24 cellular contexts compared by ENCODE assay signal in the genomic region with DNA sequence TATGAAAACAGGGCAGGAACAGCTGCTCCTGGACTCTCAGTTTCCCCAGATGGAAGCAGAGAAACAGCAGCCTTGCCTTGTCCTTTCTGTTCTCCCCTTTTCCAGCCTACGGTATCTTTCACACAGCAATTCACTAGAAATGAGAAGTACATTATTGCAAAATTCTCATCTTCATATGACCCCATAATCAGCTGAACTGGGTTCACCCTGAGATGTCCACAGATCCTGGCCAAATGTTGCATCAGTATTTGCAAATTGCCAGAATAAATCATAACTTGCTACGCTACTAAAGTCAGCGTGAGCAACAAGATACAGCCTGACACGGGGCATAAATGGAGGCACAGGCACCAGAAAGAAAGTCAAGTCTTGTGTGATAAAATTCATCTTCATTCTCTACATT. TPM values are rescaled to one million over a fixed set of nuclear protein-coding genes. Genes with fewer than 3 reads are reported as not detected.
"Had no signal": no experiment of that assay in that cellular context is flagged by ENCODE, and none has a peak within 500 bp of the region (broad histone marks: within the 10 kb centered on the region; RNA-seq: fewer than 3 reads in every experiment).

No MANE protein-coding gene starts in this region.

- H3K27ac Mint-ChIP-seq: activated B cell treated with CpG ODN at 0.5 μM for 24 hours; activated CD4-positive, alpha-beta memory T cell treated with anti-CD3 and anti-CD28 coated beads for 36 hours; activated CD8-positive, alpha-beta memory T cell treated with anti-CD3 and anti-CD28 coated beads, Interleukin-2, amount 10 ng/mL, durations not matched to agents 7 days and 5 days; activated T-helper 2 cell treated with anti-CD3 and anti-CD28 coated beads, Interferon-gamma antibody, Interleukin-2, Interleukin-4, amounts not matched to agents 10 μg/mL and 5 μg/mL and 100 μg/mL, durations not matched to agents 14 hours and 24 hours and 36 hours; effector memory CD8-positive, alpha-beta T cell; nephron; stimulated activated memory B cell treated with anti-CD40 and anti-IgM and Interleukin-4, amounts not matched to agents 10 μg/mL and 1 μg/mL and 100 μg/mL, for 72 hours; type B pancreatic cell had no signal

- ATAC-seq: activated CD8-positive, alpha-beta memory T cell treated with anti-CD3 and anti-CD28 coated beads, Interleukin-2, amount 10 ng/mL, durations not matched to agents 7 days and 5 days; body of pancreas; effector memory CD8-positive, alpha-beta T cell; foreskin keratinocyte; left cardiac atrium; sciatic nerve; stimulated activated memory B cell treated with anti-CD40 and anti-IgM and Interleukin-4, amounts not matched to agents 10 μg/mL and 1 μg/mL and 100 μg/mL, for 72 hours had no signal

- H3K27ac ChIP-seq: body of pancreas, esophagus squamous epithelium, foreskin keratinocyte, testis had no signal

- H3K36me3 Mint-ChIP-seq: activated CD4-positive, alpha-beta memory T cell treated with anti-CD3 and anti-CD28 coated beads for 36 hours; activated CD8-positive, alpha-beta memory T cell treated with anti-CD3 and anti-CD28 coated beads, Interleukin-2, amount 10 ng/mL, durations not matched to agents 7 days and 5 days; stimulated activated memory B cell treated with anti-CD40 and anti-IgM and Interleukin-4, amounts not matched to agents 10 μg/mL and 1 μg/mL and 100 μg/mL, for 72 hours; type B pancreatic cell had no signal

- DNase-seq: activated B cell treated with CpG ODN at 0.5 μM for 24 hours; activated CD4-positive, alpha-beta memory T cell treated with anti-CD3 and anti-CD28 coated beads for 36 hours; activated CD4-positive, alpha-beta T cell treated with anti-CD3 and anti-CD28 coated beads for 4 hours; activated CD8-positive, alpha-beta memory T cell treated with anti-CD3 and anti-CD28 coated beads, Interleukin-2, amount 10 ng/mL, durations not matched to agents 7 days and 5 days; activated naive CD4-positive, alpha-beta T cell treated with Interleukin-2 at 50 U/mL for 16 hours; activated T-cell treated with anti-CD3 and anti-CD28 coated beads, Interleukin-2, amount 50 U/mL, for 1 hour; effector memory CD8-positive, alpha-beta T cell; esophagus squamous epithelium; foreskin keratinocyte; hippocampal formation; left cardiac atrium; nucleus accumbens; stimulated activated CD4-positive, alpha-beta T cell treated with anti-CD3 and anti-CD28 coated beads, Interleukin-4, amount 100 ng/mL, for 4 hours; testis had no signal

- H3K4me3 Mint-ChIP-seq: activated B cell treated with CpG ODN at 0.5 μM for 24 hours; activated CD4-positive, alpha-beta memory T cell treated with anti-CD3 and anti-CD28 coated beads for 36 hours; activated CD8-positive, alpha-beta memory T cell treated with anti-CD3 and anti-CD28 coated beads, Interleukin-2, amount 10 ng/mL, durations not matched to agents 7 days and 5 days; effector memory CD8-positive, alpha-beta T cell; nephron; stimulated activated memory B cell treated with anti-CD40 and anti-IgM and Interleukin-4, amounts not matched to agents 10 μg/mL and 1 μg/mL and 100 μg/mL, for 72 hours; type B pancreatic cell had no signal

- H3K4me1 ChIP-seq: body of pancreas, esophagus squamous epithelium, foreskin keratinocyte, testis had no signal

- FAIRE-seq: islet of Langerhans had no signal

- H3K4me3 ChIP-seq: body of pancreas, esophagus squamous epithelium, testis had no signal

- H3K9me3 ChIP-seq: body of pancreas, esophagus squamous epithelium, testis had no signal

- H3K4me1 Mint-ChIP-seq: activated B cell treated with CpG ODN at 0.5 μM for 24 hours; activated CD8-positive, alpha-beta memory T cell treated with anti-CD3 and anti-CD28 coated beads, Interleukin-2, amount 10 ng/mL, durations not matched to agents 7 days and 5 days; nephron; stimulated activated memory B cell treated with anti-CD40 and anti-IgM and Interleukin-4, amounts not matched to agents 10 μg/mL and 1 μg/mL and 100 μg/mL, for 72 hours had no signal

- H3K9me3 Mint-ChIP-seq: activated CD4-positive, alpha-beta memory T cell treated with anti-CD3 and anti-CD28 coated beads for 36 hours; activated T-helper 2 cell treated with anti-CD3 and anti-CD28 coated beads, Interferon-gamma antibody, Interleukin-2, Interleukin-4, amounts not matched to agents 10 μg/mL and 5 μg/mL and 100 μg/mL, durations not matched to agents 14 hours and 24 hours and 36 hours; effector memory CD8-positive, alpha-beta T cell; nephron; type B pancreatic cell had no signal

- H3K36me3 ChIP-seq: esophagus squamous epithelium had no signal

- H3K27me3 ChIP-seq: body of pancreas, foreskin keratinocyte, testis had no signal

- H3K27me3 Mint-ChIP-seq: activated CD8-positive, alpha-beta memory T cell treated with anti-CD3 and anti-CD28 coated beads, Interleukin-2, amount 10 ng/mL, durations not matched to agents 7 days and 5 days had no signal

RNA-seq across cellular contexts. Expression of gene VSTM1, which starts 16.1 kb away (rescaled TPM):
- total RNA-seq: activated B cell treated with CpG ODN at 0.5 μM for 24 hours; activated CD4-positive, alpha-beta memory T cell treated with anti-CD3 and anti-CD28 coated beads for 36 hours; activated CD8-positive, alpha-beta memory T cell treated with anti-CD3 and anti-CD28 coated beads, Interleukin-2, amount 10 ng/mL, durations not matched to agents 7 days and 5 days; activated T-helper 2 cell treated with anti-CD3 and anti-CD28 coated beads, Interferon-gamma antibody, Interleukin-2, Interleukin-4, amounts not matched to agents 10 μg/mL and 5 μg/mL and 100 μg/mL, durations not matched to agents 14 hours and 24 hours and 36 hours; body of pancreas; cardiac septum; dermis microvascular lymphatic vessel endothelial cell; esophagus squamous epithelium; foreskin keratinocyte; lower leg skin; testis had no signal
- polyA plus RNA-seq: foreskin keratinocyte had no signal

RNA-seq across cellular contexts. Expression of gene TARM1, which starts 33.5 kb away (rescaled TPM):
- total RNA-seq: activated B cell treated with CpG ODN at 0.5 μM for 24 hours; activated CD4-positive, alpha-beta memory T cell treated with anti-CD3 and anti-CD28 coated beads for 36 hours; activated CD8-positive, alpha-beta memory T cell treated with anti-CD3 and anti-CD28 coated beads, Interleukin-2, amount 10 ng/mL, durations not matched to agents 7 days and 5 days; activated T-helper 2 cell treated with anti-CD3 and anti-CD28 coated beads, Interferon-gamma antibody, Interleukin-2, Interleukin-4, amounts not matched to agents 10 μg/mL and 5 μg/mL and 100 μg/mL, durations not matched to agents 14 hours and 24 hours and 36 hours; body of pancreas; cardiac septum; dermis microvascular lymphatic vessel endothelial cell; esophagus squamous epithelium; foreskin keratinocyte; left cardiac atrium; lower leg skin; sciatic nerve had no signal
- polyA plus RNA-seq: foreskin keratinocyte had no signal

RNA-seq across cellular contexts. Expression of gene OSCAR, which starts 53.0 kb away (rescaled TPM):
- total RNA-seq: dermis microvascular lymphatic vessel endothelial cell had no signal

RNA-seq across cellular contexts. Expression of gene CACNG6, which starts 56.2 kb away (rescaled TPM):
- total RNA-seq: activated B cell treated with CpG ODN at 0.5 μM for 24 hours; activated CD4-positive, alpha-beta memory T cell treated with anti-CD3 and anti-CD28 coated beads for 36 hours; activated CD8-positive, alpha-beta memory T cell treated with anti-CD3 and anti-CD28 coated beads, Interleukin-2, amount 10 ng/mL, durations not matched to agents 7 days and 5 days; activated T-helper 2 cell treated with anti-CD3 and anti-CD28 coated beads, Interferon-gamma antibody, Interleukin-2, Interleukin-4, amounts not matched to agents 10 μg/mL and 5 μg/mL and 100 μg/mL, durations not matched to agents 14 hours and 24 hours and 36 hours; body of pancreas; cardiac septum; foreskin keratinocyte; lower leg skin; sciatic nerve had no signal
- polyA plus RNA-seq: foreskin keratinocyte had no signal
